In genomic region chr7:47521041-47521795, GRCh38 we compare ENCODE assay signal across 14 cellular contexts.
DNase-seq lines count a peak whose midpoint lies in the region; ATAC-seq and TF ChIP-seq lines count a peak whose summit lies in the region.
"Had no signal": no experiment of that assay in that cellular context is flagged by ENCODE, and none has a peak within 500 bp of the region (broad histone marks: within the 10 kb centered on the region; RNA-seq: fewer than 3 reads in every experiment).

No MANE protein-coding gene starts in this region.

- H3K4me3 ChIP-seq in Caco-2 (ENCODE audit: low read depth, low read length) (no peak overlapping the region), coronary artery (no peak overlapping the region)

- POLR2A ChIA-PET in Caco-2 (lab: Charles Lee), result no interaction called here

- no peak overlapping the region for H3K4me3 Mint-ChIP-seq in Caco-2 (ENCODE audit: unreplicated experiment)
- no peak overlapping the region for H3K4me3 Mint-ChIP-seq in stimulated activated naive B cell treated with anti-CD40 and anti-IgM and Interleukin-4, amounts not matched to agents 10 μg/mL and 1 μg/mL and 100 μg/mL, for 72 hours
- H3K4me3 Mint-ChIP-seq: activated CD4-positive, alpha-beta memory T cell treated with anti-CD3 and anti-CD28 coated beads, Interleukin-2, amount 10 ng/mL, durations not matched to agents 7 days and 5 days; activated naive CD8-positive, alpha-beta T cell treated with anti-CD3 and anti-CD28 coated beads, Interleukin-2, amount 50 U/mL, for 24 hours had no signal

- H3K27me3 Mint-ChIP-seq in Caco-2 (ENCODE audit: insufficient read depth, unreplicated experiment), result no peaks in the 10 kb centered on the region
- H3K27me3 Mint-ChIP-seq in stimulated activated naive B cell treated with anti-CD40 and anti-IgM and Interleukin-4, amounts not matched to agents 10 μg/mL and 1 μg/mL and 100 μg/mL, for 72 hours, result no peaks in the 10 kb centered on the region

- peaks cover 32% of the 10 kb centered on the region for H3K4me1 Mint-ChIP-seq in Caco-2 (ENCODE audit: low read depth, unreplicated experiment)
- H3K4me1 Mint-ChIP-seq in stimulated activated naive B cell treated with anti-CD40 and anti-IgM and Interleukin-4, amounts not matched to agents 10 μg/mL and 1 μg/mL and 100 μg/mL, for 72 hours, result peaks cover 13% of the 10 kb centered on the region in 2 donors
- H3K4me1 Mint-ChIP-seq: activated CD4-positive, alpha-beta memory T cell treated with anti-CD3 and anti-CD28 coated beads, Interleukin-2, amount 10 ng/mL, durations not matched to agents 7 days and 5 days had no signal

- CTCF ChIA-PET in Caco-2 (lab: Charles Lee), result no interaction called here

- ATAC-seq in stimulated activated naive B cell treated with anti-CD40 and anti-IgM and Interleukin-4, amounts not matched to agents 10 μg/mL and 1 μg/mL and 100 μg/mL, for 72 hours (replicated peaks), result no peak
- no peak for ATAC-seq in GM19023 (IDR thresholded peaks at IDR 0.05; ENCODE audit: unreplicated experiment)
- no peak for ATAC-seq in HG02610 (IDR thresholded peaks at IDR 0.05; ENCODE audit: unreplicated experiment)
- ATAC-seq: activated naive CD8-positive, alpha-beta T cell treated with anti-CD3 and anti-CD28 coated beads, Interleukin-2, amount 50 U/mL, for 24 hours had no signal

- H3K27me3 ChIP-seq in Caco-2 (replicated peaks; ENCODE audit: control insufficient read depth, insufficient read depth, low read length), result no peaks in the 10 kb centered on the region; the same call in 1 of the 2 replicates

- BruUV-seq in Caco-2 (replicated peaks; lab: Mats Ljungman, UMichigan), result no TSS peak

- no peaks in the 10 kb centered on the region for H3K9me3 Mint-ChIP-seq in Caco-2 (ENCODE audit: unreplicated experiment)
- H3K9me3 Mint-ChIP-seq in stimulated activated naive B cell treated with anti-CD40 and anti-IgM and Interleukin-4, amounts not matched to agents 10 μg/mL and 1 μg/mL and 100 μg/mL, for 72 hours, result peaks cover 0 to 1% of the 10 kb centered on the region in 2 donors
- H3K9me3 Mint-ChIP-seq: activated naive CD8-positive, alpha-beta T cell treated with anti-CD3 and anti-CD28 coated beads, Interleukin-2, amount 50 U/mL, for 24 hours had no signal

- DNase-seq in Caco-2 (no peak), coronary artery (ENCODE audit: low spot score) (no peak), myocyte (ENCODE audit: low read depth) (peak; percentile 56), GM03348 (ENCODE audit: low spot score) (no peak), COLO668 (lab: John Stamatoyannopoulos, UW; ENCODE audit: unreplicated experiment) (no peak)
- no peak for DNase-seq in stimulated activated naive B cell treated with anti-CD40 and anti-IgM and Interleukin-4, amounts not matched to agents 10 μg/mL and 1 μg/mL and 100 μg/mL, for 72 hours
- DNase-seq: activated CD4-positive, alpha-beta memory T cell treated with anti-CD3 and anti-CD28 coated beads, Interleukin-2, amount 10 ng/mL, durations not matched to agents 7 days and 5 days; activated naive CD8-positive, alpha-beta T cell treated with anti-CD3 and anti-CD28 coated beads, Interleukin-2, amount 50 U/mL, for 24 hours; GDM1; HCEC 1CT; NCI-H187; NCI-H510A treated with DMSO at 0.1 percent for 48 hours had no signal

- peaks cover 25% of the 10 kb centered on the region for H3K4me1 ChIP-seq in Caco-2

- intact Hi-C loops in Caco-2 (cut with micrococcal nuclease; ENCODE audit: unreplicated experiment), result no loop called here

- no peaks in the 10 kb centered on the region for H3K9me3 ChIP-seq in Caco-2

- H3K27ac Mint-ChIP-seq in Caco-2 (ENCODE audit: unreplicated experiment), result peak overlapping the region; percentile 65
- peak overlapping the region; percentile 59 for H3K27ac Mint-ChIP-seq in stimulated activated naive B cell treated with anti-CD40 and anti-IgM and Interleukin-4, amounts not matched to agents 10 μg/mL and 1 μg/mL and 100 μg/mL, for 72 hours
- H3K27ac Mint-ChIP-seq: activated CD4-positive, alpha-beta memory T cell treated with anti-CD3 and anti-CD28 coated beads, Interleukin-2, amount 10 ng/mL, durations not matched to agents 7 days and 5 days; activated naive CD8-positive, alpha-beta T cell treated with anti-CD3 and anti-CD28 coated beads, Interleukin-2, amount 50 U/mL, for 24 hours had no signal

- H3K36me3 ChIP-seq in Caco-2 (ENCODE audit: control insufficient read depth, insufficient read depth, low read length), result peaks cover 9% of the 10 kb centered on the region

- peak overlapping the region; percentile 73 to 92 for H3K27ac ChIP-seq in coronary artery

- TF ChIP-seq CTCF in Caco-2 (IDR thresholded peaks at IDR 0.05; ENCODE audit: insufficient read depth in 1 of 2, low read depth in 1 of 2, low read length in 1 of 2, severe bottlenecking in 1 of 2, unreplicated experiment in 1 of 2), result no peak
- no peak for TF ChIP-seq CTCF in coronary artery (IDR thresholded peaks at IDR 0.05)

- no peaks in the 10 kb centered on the region for H3K36me3 Mint-ChIP-seq in Caco-2 (ENCODE audit: insufficient read depth, unreplicated experiment)
- H3K36me3 Mint-ChIP-seq in stimulated activated naive B cell treated with anti-CD40 and anti-IgM and Interleukin-4, amounts not matched to agents 10 μg/mL and 1 μg/mL and 100 μg/mL, for 72 hours, result peaks cover 2 to 7% of the 10 kb centered on the region in 2 donors
